12 cellular contexts compared by ENCODE assay signal in genomic region chr1:234781241-234782056, GRCh38.
DNase-seq lines count a peak whose midpoint lies in the region; ATAC-seq and TF ChIP-seq lines count a peak whose summit lies in the region.
"Had no signal": no experiment of that assay in that cellular context is flagged by ENCODE, and none has a peak within 500 bp of the region (broad histone marks: within the 10 kb centered on the region; RNA-seq: fewer than 3 reads in every experiment).

No MANE protein-coding gene starts in this region.

- POLR2A ChIA-PET in Caco-2 (lab: Charles Lee) (interaction anchor here (1.1 to 1.6 kb wide), 3 partner anchors 9 to 171 kb away, joined by 4 to 12 read pairs (median 5); partner anchors contain the start of gene IRF2BP2), HEK293 (lab: Yijun Ruan, JAX) (no interaction called here)

- H3K36me3 ChIP-seq in Caco-2 (ENCODE audit: control insufficient read depth, insufficient read depth, low read length) (no peaks in the 10 kb centered on the region), HEK293 (ENCODE audit: control insufficient read depth in 2 of 2, insufficient read depth in 1 of 2, low read length in 2 of 2) (no peaks in the 10 kb centered on the region), left lung (no peaks in the 10 kb centered on the region)
- H3K36me3 ChIP-seq: colonic mucosa had no signal

- BruUV-seq in Caco-2 (replicated peaks; lab: Mats Ljungman, UMichigan) = no TSS peak

- H3K36me3 Mint-ChIP-seq in Caco-2 (ENCODE audit: insufficient read depth, unreplicated experiment) = no peaks in the 10 kb centered on the region
- no peaks in the 10 kb centered on the region for H3K36me3 Mint-ChIP-seq in activated T-helper 2 cell treated with anti-CD3 and anti-CD28 coated beads, Interferon-gamma antibody, Interleukin-2, Interleukin-4, amounts not matched to agents 10 μg/mL and 5 μg/mL and 100 μg/mL, durations not matched to agents 14 hours and 24 hours and 36 hours (ENCODE audit: low read depth)

- CTCF ChIA-PET in Caco-2 (lab: Charles Lee) (interaction anchor here (0.6 to 1.5 kb wide), 5 partner anchors 18 to 282 kb away, joined by 3 to 5 read pairs (median 4); no protein-coding TSS in a partner anchor), HEK293 (lab: Yijun Ruan, JAX) (interaction anchor here (0.7 to 2.2 kb wide), 3 partner anchors 10 to 167 kb away, joined by 3 to 6 read pairs (median 3); no protein-coding TSS in a partner anchor)

- no peak overlapping the region for H3K4me3 ChIP-seq in Caco-2 (ENCODE audit: low read depth, low read length)
- H3K4me3 ChIP-seq in HEK293 (ENCODE audit: low read depth, low read length) = no peak overlapping the region
- no peak overlapping the region for H3K4me3 ChIP-seq in left lung
- H3K4me3 ChIP-seq: colonic mucosa, GM23248 had no signal

- H3K27ac ChIP-seq in HEK293 (ENCODE audit: extremely low read depth, low read depth, low read length) = no peak overlapping the region
- H3K27ac ChIP-seq in left lung = no peak overlapping the region
- H3K27ac ChIP-seq: colonic mucosa, GM23248 had no signal

- no peaks in the 10 kb centered on the region for H3K9me3 Mint-ChIP-seq in Caco-2 (ENCODE audit: unreplicated experiment)
- H3K9me3 Mint-ChIP-seq in activated T-helper 2 cell treated with anti-CD3 and anti-CD28 coated beads, Interferon-gamma antibody, Interleukin-2, Interleukin-4, amounts not matched to agents 10 μg/mL and 5 μg/mL and 100 μg/mL, durations not matched to agents 14 hours and 24 hours and 36 hours = no peaks in the 10 kb centered on the region
- H3K9me3 Mint-ChIP-seq: activated T-helper 1 cell treated with anti-CD3 and anti-CD28 coated beads, Interleukin-12 subunit alpha, Interleukin-12 subunit beta, Interleukin-2, Interleukin-4 antibody, amounts not matched to agents 30 ng/mL and 10 ng/mL and 1 ng/mL, durations not matched to agents 14 hours and 24 hours and 36 hours; neural crest cell had no signal

- peak; percentile 77 to 87 for DNase-seq in Caco-2
- DNase-seq in astrocyte of the hippocampus (ENCODE audit: low read depth, low spot score) = peak; percentile 13
- DNase-seq in myocyte (ENCODE audit: low read depth) = peak; percentile 77
- DNase-seq in 8988T = no peak
- no peak for DNase-seq in activated T-helper 2 cell treated with anti-CD3 and anti-CD28 coated beads, Interferon-gamma antibody, Interleukin-2, Interleukin-4, amounts not matched to agents 10 μg/mL and 5 μg/mL and 100 μg/mL, durations not matched to agents 14 hours and 24 hours and 36 hours (ENCODE audit: low spot score)
- no peak for DNase-seq in left lung
- DNase-seq: colonic mucosa, GM23248, NCI-H1930 had no signal

- H3K4me1 ChIP-seq in Caco-2 = peaks cover 15% of the 10 kb centered on the region
- no peaks in the 10 kb centered on the region for H3K4me1 ChIP-seq in HEK293 (ENCODE audit: control insufficient read depth, insufficient read depth, low read length)
- H3K4me1 ChIP-seq in left lung = peaks cover 0 to 29% of the 10 kb centered on the region in 2 donors
- H3K4me1 ChIP-seq: colonic mucosa had no signal

- peak; percentile 32 to 65 for TF ChIP-seq CTCF in Caco-2 (IDR thresholded peaks at IDR 0.05; ENCODE audit: insufficient read depth in 1 of 2, low read depth in 1 of 2, low read length in 1 of 2, severe bottlenecking in 1 of 2, unreplicated experiment in 1 of 2)
- TF ChIP-seq CTCF in HEK293 (tag by site-specific recombination; IDR thresholded peaks at IDR 0.05) = no peak; the same call in 1 of the 2 replicates
- no peak for TF ChIP-seq CTCF in left lung (IDR thresholded peaks at IDR 0.05)

- H3K27me3 ChIP-seq in Caco-2 (replicated peaks; ENCODE audit: control insufficient read depth, insufficient read depth, low read length) (no peaks in the 10 kb centered on the region), left lung (peaks cover 3 to 24% of the 10 kb centered on the region in 2 donors)
- H3K27me3 ChIP-seq: colonic mucosa had no signal

- intact Hi-C loops in Caco-2 (cut with micrococcal nuclease; ENCODE audit: unreplicated experiment) (no loop called here), left lung (cut with DNase I) (no loop called here)
- intact Hi-C loops in activated T-helper 2 cell treated with anti-CD3 and anti-CD28 coated beads, Interferon-gamma antibody, Interleukin-2, Interleukin-4, amounts not matched to agents 10 μg/mL and 5 μg/mL and 100 μg/mL, durations not matched to agents 14 hours and 24 hours and 36 hours (cut with micrococcal nuclease) = no loop called here

- no peaks in the 10 kb centered on the region for H3K4me1 Mint-ChIP-seq in Caco-2 (ENCODE audit: low read depth, unreplicated experiment)
- no peaks in the 10 kb centered on the region for H3K4me1 Mint-ChIP-seq in activated T-helper 2 cell treated with anti-CD3 and anti-CD28 coated beads, Interferon-gamma antibody, Interleukin-2, Interleukin-4, amounts not matched to agents 10 μg/mL and 5 μg/mL and 100 μg/mL, durations not matched to agents 14 hours and 24 hours and 36 hours (ENCODE audit: low read depth)

- no peak for ATAC-seq in left lung

- H3K9me3 ChIP-seq in Caco-2 (no peaks in the 10 kb centered on the region), HEK293 (ENCODE audit: control insufficient read depth, insufficient read depth, low read depth, low read length) (no peaks in the 10 kb centered on the region), left lung (no peaks in the 10 kb centered on the region)
- H3K9me3 ChIP-seq: colonic mucosa had no signal

- no peaks in the 10 kb centered on the region for H3K27me3 Mint-ChIP-seq in Caco-2 (ENCODE audit: insufficient read depth, unreplicated experiment)
- no peaks in the 10 kb centered on the region for H3K27me3 Mint-ChIP-seq in activated T-helper 2 cell treated with anti-CD3 and anti-CD28 coated beads, Interferon-gamma antibody, Interleukin-2, Interleukin-4, amounts not matched to agents 10 μg/mL and 5 μg/mL and 100 μg/mL, durations not matched to agents 14 hours and 24 hours and 36 hours (ENCODE audit: low read depth)

- H3K27ac Mint-ChIP-seq in Caco-2 (ENCODE audit: unreplicated experiment) = no peak overlapping the region
- H3K27ac Mint-ChIP-seq in activated T-helper 2 cell treated with anti-CD3 and anti-CD28 coated beads, Interferon-gamma antibody, Interleukin-2, Interleukin-4, amounts not matched to agents 10 μg/mL and 5 μg/mL and 100 μg/mL, durations not matched to agents 14 hours and 24 hours and 36 hours = no peak overlapping the region
- H3K27ac Mint-ChIP-seq: activated T-helper 1 cell treated with anti-CD3 and anti-CD28 coated beads, Interleukin-12 subunit alpha, Interleukin-12 subunit beta, Interleukin-2, Interleukin-4 antibody, amounts not matched to agents 30 ng/mL and 10 ng/mL and 1 ng/mL, durations not matched to agents 14 hours and 24 hours and 36 hours had no signal

- H3K4me3 Mint-ChIP-seq in Caco-2 (ENCODE audit: unreplicated experiment) = no peak overlapping the region
- H3K4me3 Mint-ChIP-seq in activated T-helper 2 cell treated with anti-CD3 and anti-CD28 coated beads, Interferon-gamma antibody, Interleukin-2, Interleukin-4, amounts not matched to agents 10 μg/mL and 5 μg/mL and 100 μg/mL, durations not matched to agents 14 hours and 24 hours and 36 hours (ENCODE audit: low read depth) = no peak overlapping the region
- H3K4me3 Mint-ChIP-seq: activated T-helper 1 cell treated with anti-CD3 and anti-CD28 coated beads, Interleukin-12 subunit alpha, Interleukin-12 subunit beta, Interleukin-2, Interleukin-4 antibody, amounts not matched to agents 30 ng/mL and 10 ng/mL and 1 ng/mL, durations not matched to agents 14 hours and 24 hours and 36 hours; neural crest cell had no signal

TF ChIP-seq in HEK293, 187 proteins besides CTCF, POLR2A, EP300 and RAD21 (continues in another document):
- TF ChIP-seq ZNF302 (tag by site-specific recombination; IDR thresholded peaks at IDR 0.05; ENCODE audit: low read depth) (no peak), ZNF621 (tag by site-specific recombination; IDR thresholded peaks at IDR 0.05) (0 out of 2 replicates have a peak, but pooled peaks have one; percentile 30), ZNF692 (tag by site-specific recombination; IDR thresholded peaks at IDR 0.05) (no peak), ZNF280D (tag by site-specific recombination; IDR thresholded peaks at IDR 0.05) (no peak), ZFP37 (tag by site-specific recombination; IDR thresholded peaks at IDR 0.05) (no peak), ZNF560 (tag by site-specific recombination; IDR thresholded peaks at IDR 0.05; ENCODE audit: borderline replicate concordance) (0 out of 2 replicates have a peak, but pooled peaks have one; percentile 15), ZNF600 (tag by site-specific recombination; IDR thresholded peaks at IDR 0.05) (no peak), ZNF426 (tag by site-specific recombination; IDR thresholded peaks at IDR 0.05) (no peak)

Comparison
In these comparisons a context has a peak if more than half of its experiments do, and no peak if none do; other contexts are left out.
1. DNase-seq: peak in Caco-2 (2 of 2), astrocyte of the hippocampus (single experiment) and myocyte (single experiment); none in 8988T (single experiment), activated T-helper 2 cell treated with anti-CD3 and anti-CD28 coated beads, Interferon-gamma antibody, Interleukin-2, Interleukin-4, amounts not matched to agents 10 μg/mL and 5 μg/mL and 100 μg/mL, durations not matched to agents 14 hours and 24 hours and 36 hours (single experiment) and left lung (0 of 2).
2. CTCF ChIP-seq: peak in Caco-2 (2 of 2); none in HEK293 (single experiment) and left lung (0 of 2).